8 cellular contexts compared by ENCODE assay signal in genomic region chr16:84607694-84608093, GRCh38. TPM values are rescaled to one million over a fixed set of nuclear protein-coding genes. Genes with fewer than 3 reads are reported as not detected.
DNase-seq lines count a peak whose midpoint lies in the region; ATAC-seq lines count a peak whose summit lies in the region.

No MANE protein-coding gene starts in this region.

- H3K4me1 Mint-ChIP-seq in T-helper 1 cell treated with Interleukin-12 subunit alpha and Interleukin-12 subunit beta and Interleukin-4 antibody, amounts not matched to agents 30 μg/mL and 1 μg/mL, for 36 hours (ENCODE audit: low read depth): peaks cover 82% of the 10 kb centered on the region
- peaks cover 51 to 96% (median 94%) of the 10 kb centered on the region in 4 donors for H3K4me1 Mint-ChIP-seq in naive thymus-derived CD8-positive, alpha-beta T cell

- no peak overlapping the region for H3K4me3 ChIP-seq in aorta (ENCODE audit: low read length in 2 of 2)

- no peaks in the 10 kb centered on the region for H3K36me3 ChIP-seq in aorta (ENCODE audit: control insufficient read depth in 1 of 2, insufficient read depth in 2 of 2, low read length in 1 of 2)

- H3K4me3 Mint-ChIP-seq in T-helper 1 cell treated with Interleukin-12 subunit alpha and Interleukin-12 subunit beta and Interleukin-4 antibody, amounts not matched to agents 30 μg/mL and 1 μg/mL, for 36 hours: peak overlapping the region; percentile 83
- H3K4me3 Mint-ChIP-seq in naive thymus-derived CD8-positive, alpha-beta T cell: peak overlapping the region; percentile 60 to 88 (median 68)

- intact Hi-C loops in aorta (cut with DNase I): no loop called here

- peak; percentile 45 for ATAC-seq in GM18520 (IDR thresholded peaks at IDR 0.05; ENCODE audit: unreplicated experiment)
- peak; percentile 64 for ATAC-seq in HG02678 (IDR thresholded peaks at IDR 0.05; ENCODE audit: unreplicated experiment)
- ATAC-seq in naive thymus-derived CD8-positive, alpha-beta T cell: peak; percentile 59 to 71
- ATAC-seq in aorta (ENCODE audit: low FRiP score): no peak
- ATAC-seq in HG03521 (IDR thresholded peaks at IDR 0.05; ENCODE audit: unreplicated experiment): no peak

- no peak overlapping the region for H3K27ac ChIP-seq in aorta (ENCODE audit: low read depth in 1 of 2, low read length in 2 of 2)

- WGBS in aorta, 2 donors: 91 to 94% methylated on average over 7 of the region's 7 CpGs

- no peaks in the 10 kb centered on the region for H3K4me1 ChIP-seq in aorta (ENCODE audit: control insufficient read depth in 1 of 2, insufficient read depth in 2 of 2, low read length in 2 of 2)

- no peaks in the 10 kb centered on the region for H3K27me3 ChIP-seq in aorta (ENCODE audit: control insufficient read depth in 1 of 2, insufficient read depth in 2 of 2, low read length in 1 of 2)

- peaks cover 12% of the 10 kb centered on the region for H3K9me3 Mint-ChIP-seq in T-helper 1 cell treated with Interleukin-12 subunit alpha and Interleukin-12 subunit beta and Interleukin-4 antibody, amounts not matched to agents 30 μg/mL and 1 μg/mL, for 36 hours
- H3K9me3 Mint-ChIP-seq in naive thymus-derived CD8-positive, alpha-beta T cell: no peaks in the 10 kb centered on the region

- no peaks in the 10 kb centered on the region for H3K27me3 Mint-ChIP-seq in T-helper 1 cell treated with Interleukin-12 subunit alpha and Interleukin-12 subunit beta and Interleukin-4 antibody, amounts not matched to agents 30 μg/mL and 1 μg/mL, for 36 hours (ENCODE audit: low read depth)
- no peaks in the 10 kb centered on the region for H3K27me3 Mint-ChIP-seq in naive thymus-derived CD8-positive, alpha-beta T cell

- peak overlapping the region; percentile 93 for H3K27ac Mint-ChIP-seq in T-helper 1 cell treated with Interleukin-12 subunit alpha and Interleukin-12 subunit beta and Interleukin-4 antibody, amounts not matched to agents 30 μg/mL and 1 μg/mL, for 36 hours
- H3K27ac Mint-ChIP-seq in naive thymus-derived CD8-positive, alpha-beta T cell: peak overlapping the region; percentile 51 to 99 (median 92)

- POLR2A ChIA-PET in naive thymus-derived CD8-positive, alpha-beta T cell (lab: Charles Lee): interaction anchor here (1.0 to 4.4 kb wide), 10 partner anchors 8 to 97 kb away, joined by 3 to 33 read pairs (median 7); partner anchors contain the start of gene COTL1

- H3K36me3 Mint-ChIP-seq in T-helper 1 cell treated with Interleukin-12 subunit alpha and Interleukin-12 subunit beta and Interleukin-4 antibody, amounts not matched to agents 30 μg/mL and 1 μg/mL, for 36 hours (ENCODE audit: low read depth): peaks cover 77% of the 10 kb centered on the region
- peaks cover 0 to 30% (median 14%) of the 10 kb centered on the region in 3 donors for H3K36me3 Mint-ChIP-seq in naive thymus-derived CD8-positive, alpha-beta T cell

- no peaks in the 10 kb centered on the region for H3K9me3 ChIP-seq in aorta (ENCODE audit: control insufficient read depth, low read length)

- peak in 3 of 10 donors; percentile 27 to 37 (median 33) for DNase-seq in naive thymus-derived CD8-positive, alpha-beta T cell
- no peak for DNase-seq in aorta
- no peak for DNase-seq in DMS53 treated with DMSO at 0.1 percent for 48 hours (lab: John Stamatoyannopoulos, UW; ENCODE audit: unreplicated experiment)
- no peak for DNase-seq in activated CD4-positive, CD25-positive, alpha-beta regulatory T cell (lab: John Stamatoyannopoulos, UW)

RNA-seq across cellular contexts. Expression of gene COTL1, which starts 10.2 kb away (rescaled TPM):
- total RNA-seq in naive thymus-derived CD8-positive, alpha-beta T cell: 100 to 1,000 TPM in 1 of 2 experiments, 10 to 100 TPM in 1; 99.1 to 101 TPM
- 100 to 1,000 TPM; 341 to 512 (median 425) TPM for polyA plus RNA-seq in naive thymus-derived CD8-positive, alpha-beta T cell
- 10 to 100 TPM; 61.9 to 69.9 TPM for total RNA-seq in aorta
- polyA plus RNA-seq in aorta: 10 to 100 TPM; 22.8 to 58.1 TPM

RNA-seq across cellular contexts. Expression of gene KLHL36, which starts 40.6 kb away (rescaled TPM):
- total RNA-seq in naive thymus-derived CD8-positive, alpha-beta T cell: 100 to 1,000 TPM; 151 to 157 TPM
- polyA plus RNA-seq in naive thymus-derived CD8-positive, alpha-beta T cell: 10 to 100 TPM; 27.4 to 50.3 (median 32.0) TPM
- 10 to 100 TPM; 48.0 to 60.0 TPM for total RNA-seq in aorta
- 10 to 100 TPM; 10.1 to 25.6 TPM for polyA plus RNA-seq in aorta

Comparison
In these comparisons a context has a peak if more than half of its experiments do, and no peak if none do; other contexts are left out.
1. ATAC-seq: peak in GM18520 (single experiment), HG02678 (single experiment) and naive thymus-derived CD8-positive, alpha-beta T cell (2 of 2); none in aorta (single experiment) and HG03521 (single experiment).